9 cellular contexts compared by ENCODE assay signal in genomic region chr5:55187370-55187769, GRCh38. TPM values are rescaled to one million over a fixed set of nuclear protein-coding genes. Genes with fewer than 3 reads are reported as not detected.
A peak's percentile ranks its signal among the peaks of the same experiment; 100 is the strongest.
DNase-seq lines count a peak whose midpoint lies in the region; ATAC-seq and TF ChIP-seq lines count a peak whose summit lies in the region.
"Had no signal": no experiment of that assay in that cellular context is flagged by ENCODE, and none has a peak within 500 bp of the region (broad histone marks: within the 10 kb centered on the region; RNA-seq: fewer than 3 reads in every experiment).

No MANE protein-coding gene starts in this region.

- H3K27me3 ChIP-seq in GM23338 (ENCODE audit: insufficient read depth) (peaks cover 20% of the 10 kb centered on the region), brain microvascular endothelial cell (replicated peaks) (peaks cover 30% of the 10 kb centered on the region), parathyroid adenoma (ENCODE audit: control insufficient read depth, insufficient read depth, low read length) (no peaks in the 10 kb centered on the region), heart left ventricle (peaks cover 0 to 94% (median 53%) of the 10 kb centered on the region in 9 donors)
- H3K27me3 ChIP-seq: Peyer's patch had no signal

- H3K4me1 Mint-ChIP-seq in GM23338, result no peaks in the 10 kb centered on the region; the same call in 2 of the 3 replicates

- H3K27ac ChIP-seq in GM23338 (ENCODE audit: low read depth) (no peak overlapping the region), brain microvascular endothelial cell (no peak overlapping the region), parathyroid adenoma (no peak overlapping the region), heart left ventricle (no peak overlapping the region)
- H3K27ac ChIP-seq: Peyer's patch had no signal

- H3K4me1 ChIP-seq in GM23338 (ENCODE audit: insufficient read depth), result no peaks in the 10 kb centered on the region
- H3K4me1 ChIP-seq in parathyroid adenoma, result peaks cover 2% of the 10 kb centered on the region
- no peaks in the 10 kb centered on the region for H3K4me1 ChIP-seq in heart left ventricle
- H3K4me1 ChIP-seq: Peyer's patch had no signal

- TF ChIP-seq CTCF in GM23338 (conservative IDR thresholded peaks at IDR 0.05; ENCODE audit: low read depth in 2 of 2), result peak; percentile 52 to 53
- TF ChIP-seq CTCF in brain microvascular endothelial cell (IDR thresholded peaks at IDR 0.05; ENCODE audit: low read depth, low read length, missing control alignments), result peak; percentile 10
- peak; percentile 57 for TF ChIP-seq CTCF in parathyroid adenoma (IDR thresholded peaks at IDR 0.05)
- peak in 1 of 12 donors; percentile 5 for TF ChIP-seq CTCF in heart left ventricle (IDR thresholded peaks at IDR 0.05)

- H3K36me3 ChIP-seq in GM23338 (ENCODE audit: insufficient read depth), result no peaks in the 10 kb centered on the region
- H3K36me3 ChIP-seq in brain microvascular endothelial cell (replicated peaks), result no peaks in the 10 kb centered on the region
- no peaks in the 10 kb centered on the region for H3K36me3 ChIP-seq in parathyroid adenoma (ENCODE audit: control insufficient read depth, insufficient read depth, low read length)
- H3K36me3 ChIP-seq in heart left ventricle, result no peaks in the 10 kb centered on the region
- H3K36me3 ChIP-seq: Peyer's patch had no signal

- no peak overlapping the region for H3K9ac ChIP-seq in parathyroid adenoma

- H2AFZ ChIP-seq in GM23338 (no peak overlapping the region), parathyroid adenoma (no peak overlapping the region)

- no peak overlapping the region for H3K27ac Mint-ChIP-seq in GM23338

- ATAC-seq in GM23338, result peak; percentile 43
- ATAC-seq in heart left ventricle, result no peak
- ATAC-seq in GM19324 (IDR thresholded peaks at IDR 0.05; ENCODE audit: low FRiP score, unreplicated experiment), result no peak

- no peaks in the 10 kb centered on the region for H3K9me2 ChIP-seq in GM23338 (ENCODE audit: insufficient read depth)

- peak; percentile 65 for DNase-seq in GM23338 (ENCODE audit: low spot score)
- DNase-seq in NCI-H2107 treated with DMSO at 0.1 percent for 48 hours (lab: John Stamatoyannopoulos, UW; ENCODE audit: unreplicated experiment), result peak; percentile 34
- DNase-seq in brain microvascular endothelial cell, result no peak
- DNase-seq in hepatic stellate cell (ENCODE audit: low spot score), result no peak
- DNase-seq in heart left ventricle, result no peak
- DNase-seq: amygdala, Peyer's patch had no signal

- no peaks in the 10 kb centered on the region for H3K36me3 Mint-ChIP-seq in GM23338 (ENCODE audit: low read depth)

- no peaks in the 10 kb centered on the region for H3K9me3 Mint-ChIP-seq in GM23338

- no peaks in the 10 kb centered on the region for H4K20me1 ChIP-seq in GM23338 (replicated peaks; ENCODE audit: insufficient read depth)

- H3K9me3 ChIP-seq in parathyroid adenoma (ENCODE audit: control insufficient read depth, low read length) (no peaks in the 10 kb centered on the region), heart left ventricle (peaks cover 0 to 9% (median 0%) of the 10 kb centered on the region in 12 donors)
- H3K9me3 ChIP-seq: Peyer's patch had no signal

- WGBS in heart left ventricle, 4 donors, result 53 to 61% (median 58%) methylated on average over 4 of the region's 4 CpGs

- H3F3A ChIP-seq in GM23338 (replicated peaks; ENCODE audit: low read depth), result no peaks in the 10 kb centered on the region

- H3K79me2 ChIP-seq in GM23338 (replicated peaks; ENCODE audit: insufficient read depth) (no peaks in the 10 kb centered on the region), parathyroid adenoma (no peaks in the 10 kb centered on the region)

- in situ Hi-C loops in brain microvascular endothelial cell (cut with HindIII; ENCODE audit: low pct_ligation_motif_present, low sequenced_read_pairs), result no loop called here

- H3K4me2 ChIP-seq in GM23338 (no peak overlapping the region), parathyroid adenoma (ENCODE audit: low read length) (no peak overlapping the region)

- H3K4me3 Mint-ChIP-seq in GM23338, result no peak overlapping the region

- TF ChIP-seq POLR2A in heart left ventricle (IDR thresholded peaks at IDR 0.05), result no peak

- peaks cover 8% of the 10 kb centered on the region for H3K27me3 Mint-ChIP-seq in GM23338 (ENCODE audit: insufficient read depth, low read depth, poor library complexity)

- intact Hi-C loops in heart left ventricle (cut with DNase I), result no loop called here

- H3K4me3 ChIP-seq in GM23338, result no peak overlapping the region
- H3K4me3 ChIP-seq in brain microvascular endothelial cell (ENCODE audit: low read depth, low read length), result no peak overlapping the region
- peak overlapping the region; percentile 1 for H3K4me3 ChIP-seq in parathyroid adenoma (ENCODE audit: low read depth, low read length)
- no peak overlapping the region for H3K4me3 ChIP-seq in heart left ventricle
- H3K4me3 ChIP-seq: Peyer's patch had no signal

TF ChIP-seq in GM23338, 12 proteins besides CTCF, POLR2A, EP300 and RAD21 (continues in another document):
- TF ChIP-seq ZNF114 (CRISPR knock-in tag; IDR thresholded peaks at IDR 0.05) (no peak), NANOG (IDR thresholded peaks at IDR 0.05; ENCODE audit: borderline replicate concordance) (no peak)
- TF ChIP-seq, protein P1, sequence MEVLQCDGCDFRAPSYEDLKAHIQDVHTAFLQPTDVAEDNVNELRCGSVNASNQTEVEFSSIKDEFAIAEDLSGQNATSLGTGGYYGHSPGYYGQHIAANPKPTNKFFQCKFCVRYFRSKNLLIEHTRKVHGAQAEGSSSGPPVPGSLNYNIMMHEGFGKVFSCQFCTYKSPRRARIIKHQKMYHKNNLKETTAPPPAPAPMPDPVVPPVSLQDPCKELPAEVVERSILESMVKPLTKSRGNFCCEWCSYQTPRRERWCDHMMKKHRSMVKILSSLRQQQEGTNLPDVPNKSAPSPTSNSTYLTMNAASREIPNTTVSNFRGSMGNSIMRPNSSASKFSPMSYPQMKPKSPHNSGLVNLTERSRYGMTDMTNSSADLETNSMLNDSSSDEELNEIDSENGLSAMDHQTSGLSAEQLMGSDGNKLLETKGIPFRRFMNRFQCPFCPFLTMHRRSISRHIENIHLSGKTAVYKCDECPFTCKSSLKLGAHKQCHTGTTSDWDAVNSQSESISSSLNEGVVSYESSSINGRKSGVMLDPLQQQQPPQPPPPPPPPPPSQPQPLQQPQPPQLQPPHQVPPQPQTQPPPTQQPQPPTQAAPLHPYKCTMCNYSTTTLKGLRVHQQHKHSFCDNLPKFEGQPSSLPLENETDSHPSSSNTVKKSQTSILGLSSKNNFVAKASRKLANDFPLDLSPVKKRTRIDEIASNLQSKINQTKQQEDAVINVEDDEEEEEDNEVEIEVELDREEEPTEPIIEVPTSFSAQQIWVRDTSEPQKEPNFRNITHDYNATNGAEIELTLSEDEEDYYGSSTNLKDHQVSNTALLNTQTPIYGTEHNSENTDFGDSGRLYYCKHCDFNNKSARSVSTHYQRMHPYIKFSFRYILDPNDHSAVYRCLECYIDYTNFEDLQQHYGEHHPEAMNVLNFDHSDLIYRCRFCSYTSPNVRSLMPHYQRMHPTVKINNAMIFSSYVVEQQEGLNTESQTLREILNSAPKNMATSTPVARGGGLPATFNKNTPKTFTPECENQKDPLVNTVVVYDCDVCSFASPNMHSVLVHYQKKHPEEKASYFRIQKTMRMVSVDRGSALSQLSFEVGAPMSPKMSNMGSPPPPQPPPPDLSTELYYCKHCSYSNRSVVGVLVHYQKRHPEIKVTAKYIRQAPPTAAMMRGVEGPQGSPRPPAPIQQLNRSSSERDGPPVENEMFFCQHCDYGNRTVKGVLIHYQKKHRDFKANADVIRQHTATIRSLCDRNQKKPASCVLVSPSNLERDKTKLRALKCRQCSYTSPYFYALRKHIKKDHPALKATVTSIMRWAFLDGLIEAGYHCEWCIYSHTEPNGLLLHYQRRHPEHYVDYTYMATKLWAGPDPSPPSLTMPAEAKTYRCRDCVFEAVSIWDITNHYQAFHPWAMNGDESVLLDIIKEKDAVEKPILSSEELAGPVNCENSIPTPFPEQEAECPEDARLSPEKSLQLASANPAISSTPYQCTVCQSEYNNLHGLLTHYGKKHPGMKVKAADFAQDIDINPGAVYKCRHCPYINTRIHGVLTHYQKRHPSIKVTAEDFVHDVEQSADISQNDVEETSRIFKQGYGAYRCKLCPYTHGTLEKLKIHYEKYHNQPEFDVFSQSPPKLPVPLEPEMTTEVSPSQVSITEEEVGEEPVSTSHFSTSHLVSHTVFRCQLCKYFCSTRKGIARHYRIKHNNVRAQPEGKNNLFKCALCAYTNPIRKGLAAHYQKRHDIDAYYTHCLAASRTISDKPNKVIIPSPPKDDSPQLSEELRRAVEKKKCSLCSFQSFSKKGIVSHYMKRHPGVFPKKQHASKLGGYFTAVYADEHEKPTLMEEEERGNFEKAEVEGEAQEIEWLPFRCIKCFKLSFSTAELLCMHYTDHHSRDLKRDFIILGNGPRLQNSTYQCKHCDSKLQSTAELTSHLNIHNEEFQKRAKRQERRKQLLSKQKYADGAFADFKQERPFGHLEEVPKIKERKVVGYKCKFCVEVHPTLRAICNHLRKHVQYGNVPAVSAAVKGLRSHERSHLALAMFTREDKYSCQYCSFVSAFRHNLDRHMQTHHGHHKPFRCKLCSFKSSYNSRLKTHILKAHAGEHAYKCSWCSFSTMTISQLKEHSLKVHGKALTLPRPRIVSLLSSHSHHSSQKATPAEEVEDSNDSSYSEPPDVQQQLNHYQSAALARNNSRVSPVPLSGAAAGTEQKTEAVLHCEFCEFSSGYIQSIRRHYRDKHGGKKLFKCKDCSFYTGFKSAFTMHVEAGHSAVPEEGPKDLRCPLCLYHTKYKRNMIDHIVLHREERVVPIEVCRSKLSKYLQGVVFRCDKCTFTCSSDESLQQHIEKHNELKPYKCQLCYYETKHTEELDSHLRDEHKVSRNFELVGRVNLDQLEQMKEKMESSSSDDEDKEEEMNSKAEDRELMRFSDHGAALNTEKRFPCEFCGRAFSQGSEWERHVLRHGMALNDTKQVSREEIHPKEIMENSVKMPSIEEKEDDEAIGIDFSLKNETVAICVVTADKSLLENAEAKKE (CRISPR knock-in tag; IDR thresholded peaks at IDR 0.05), result no peak

RNA-seq across cellular contexts. Expression of gene CDC20B, which starts 14.4 kb away (rescaled TPM):
- total RNA-seq in GM23338 (2014; rRNA removed; shearing (Covaris generic)), result not detected in 2 replicates
- not detected in 2 replicates for polyA plus RNA-seq in GM23338 (2016; fragmentation: Nextera tagmentation; extraction: Ambion mirVana)
- total RNA-seq in heart left ventricle, result not detected
- polyA plus RNA-seq in heart left ventricle, result not detected
- total RNA-seq: Peyer's patch had no signal

RNA-seq across cellular contexts. Expression of gene GPX8, which starts 27.4 kb away (rescaled TPM):
- total RNA-seq in GM23338 (2014; rRNA removed; shearing (Covaris generic)), result 52.1 and 64.4 TPM in 2 replicates
- 59.1 and 66.1 TPM in 2 replicates for polyA plus RNA-seq in GM23338 (2016; fragmentation: Nextera tagmentation; extraction: Ambion mirVana)
- total RNA-seq in heart left ventricle, result 10 to 100 TPM in 2 of 9 donors, 1 to 10 TPM in 7; 3.9 to 16.1 (median 5.1) TPM
- polyA plus RNA-seq in heart left ventricle, result 10 to 100 TPM in 1 of 2 donors, 1 to 10 TPM in 1; 4.0 to 12.2 TPM

RNA-seq across cellular contexts. Expression of gene MCIDAS, which starts 39.7 kb away (rescaled TPM):
- 0.12 TPM in 1 of 2 replicates, not detected in the other for total RNA-seq in GM23338 (2014; rRNA removed; shearing (Covaris generic))
- polyA plus RNA-seq in GM23338 (2016; fragmentation: Nextera tagmentation; extraction: Ambion mirVana), result not detected in 2 replicates
- total RNA-seq in heart left ventricle, result not detected
- polyA plus RNA-seq in heart left ventricle, result not detected
- total RNA-seq: Peyer's patch had no signal

RNA-seq across cellular contexts. Expression of gene CCNO, which starts 46.0 kb away (rescaled TPM):
- total RNA-seq in GM23338 (2014; rRNA removed; shearing (Covaris generic)), result not detected in 2 replicates
- 0.21 TPM in 1 of 2 replicates, not detected in the other for polyA plus RNA-seq in GM23338 (2016; fragmentation: Nextera tagmentation; extraction: Ambion mirVana)
- under 1 TPM in 2 of 9 donors, not detected in 7; 0.23 to 0.36 TPM for total RNA-seq in heart left ventricle
- under 1 TPM in 1 of 2 donors, not detected in 1; 0.04 TPM for polyA plus RNA-seq in heart left ventricle

Comparison
In these comparisons a context has a peak if more than half of its experiments do, and no peak if none do; other contexts are left out.
1. DNase-seq: peak in GM23338 (single experiment) and NCI-H2107 treated with DMSO at 0.1 percent for 48 hours (single experiment); none in brain microvascular endothelial cell (single experiment), hepatic stellate cell (single experiment) and heart left ventricle (0 of 5).